8 cellular contexts compared by ENCODE assay signal in the genomic region with DNA sequence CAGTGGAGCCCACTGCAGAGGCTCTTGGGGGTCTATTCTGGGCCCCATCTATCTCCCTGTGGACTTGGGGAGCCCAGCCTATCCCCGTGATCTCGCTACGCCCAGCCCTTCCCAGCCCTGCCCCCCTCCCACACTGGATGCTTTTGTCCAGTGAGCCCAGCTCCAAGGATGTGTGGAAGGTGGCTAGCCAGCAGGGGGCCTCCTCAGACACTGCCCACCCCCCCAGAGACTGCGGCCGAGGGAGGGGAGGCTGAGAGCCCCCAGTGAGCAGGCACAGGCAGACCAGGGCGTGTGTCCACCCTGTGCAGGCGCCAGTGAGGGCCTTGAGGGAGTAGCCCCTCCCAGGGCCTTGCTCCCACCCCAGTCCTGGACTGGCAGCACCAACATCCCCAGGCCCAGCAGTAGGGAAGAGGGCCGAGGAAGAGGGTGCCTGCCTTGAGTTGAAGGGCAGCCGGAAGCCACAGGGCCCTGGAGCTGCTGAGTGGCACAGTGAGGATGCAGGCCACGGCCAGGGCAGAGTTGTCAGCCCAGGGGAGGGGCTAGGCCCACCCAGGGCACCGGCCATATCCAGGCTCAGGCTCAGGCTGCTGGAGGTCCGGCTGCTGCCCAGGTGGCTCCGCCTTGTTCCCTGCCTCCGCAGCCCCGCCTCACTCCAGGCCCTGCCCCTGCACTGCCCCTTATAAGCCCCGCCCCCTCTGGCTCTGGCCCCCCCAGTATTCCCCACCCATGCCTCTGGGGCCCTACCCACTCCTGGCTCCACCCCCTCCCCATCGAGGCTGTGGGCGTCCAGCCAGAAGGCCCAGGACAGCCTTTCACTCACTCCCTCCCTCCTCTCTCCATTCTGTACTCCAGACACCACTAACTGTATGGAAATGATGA. TPM values are rescaled to one million over a fixed set of nuclear protein-coding genes. Genes with fewer than 3 reads are reported as not detected.
DNase-seq lines count a peak whose midpoint lies in the region; ATAC-seq, FAIRE-seq and TF ChIP-seq lines count a peak whose summit lies in the region.

No MANE protein-coding gene starts in this region.

- H3K36me3 ChIP-seq in A673 (ENCODE audit: insufficient read depth, low read length, poor library complexity, severe bottlenecking) (no peaks in the 10 kb centered on the region), Karpas-422 (ENCODE audit: insufficient read depth, low read length) (no peaks in the 10 kb centered on the region), K562 (ENCODE audit: control insufficient read depth, insufficient read depth, low read length) (no peaks in the 10 kb centered on the region)

- no peak overlapping the region for H3K4me2 ChIP-seq in Karpas-422 (ENCODE audit: low read depth, low read length, poor library complexity, severe bottlenecking)
- H3K4me2 ChIP-seq in K562 (ENCODE audit: insufficient read depth, low read length), result no peak overlapping the region

- POLR2A ChIA-PET in A673 (lab: Charles Lee; ENCODE audit: low non-redundant PET) (no interaction called here), K562 (lab: Yijun Ruan, JAX) (no interaction called here)

- H4K20me1 ChIP-seq in Karpas-422 (ENCODE audit: insufficient read depth, low read depth, low read length) (peaks cover 9% of the 10 kb centered on the region; the same call in 1 of the 2 replicates), K562 (replicated peaks; ENCODE audit: control insufficient read depth, insufficient read depth, low read length) (peaks cover 19% of the 10 kb centered on the region)

- H2AFZ ChIP-seq in Karpas-422 (ENCODE audit: low read length), result no peak overlapping the region
- H2AFZ ChIP-seq in K562 (ENCODE audit: low read depth, low read length), result no peak overlapping the region

- TF ChIP-seq POLR2A in K562 (conservative IDR thresholded peaks at IDR 0.05), result no peak

- H3K4me3 ChIP-seq in A673 (ENCODE audit: low read depth, low read length, poor library complexity, severe bottlenecking) (no peak overlapping the region), Karpas-422 (ENCODE audit: low read length) (no peak overlapping the region), K562 (no peak overlapping the region)

- intact Hi-C loops in A673 (cut with micrococcal nuclease; ENCODE audit: unreplicated experiment) (no loop called here), K562 (cut with micrococcal nuclease) (loop anchor here (10.0 kb wide), 1 partner anchor 116 kb away; the partner anchor contains the start of gene DUSP8)

- 7% methylated on average over 7 of the region's 18 CpGs for WGBS in K562 (ENCODE audit: insufficient coverage, low coverage, missing lambda C conversion rate)

- CTCF ChIA-PET in A673 (lab: Charles Lee), result no interaction called here
- CTCF ChIA-PET in K562 (lab: Yijun Ruan, JAX; ENCODE audit: low intra/inter-chr PET ratio), result interaction anchor here (0.5 to 0.7 kb wide), 2 partner anchors 929 to 1118 kb away, joined by 3 read pairs; no protein-coding TSS in a partner anchor

- in situ Hi-C loops in K562 (cut with MboI), result no loop called here

- H3K9me3 ChIP-seq in A673 (ENCODE audit: low read depth, low read length, poor library complexity, severe bottlenecking), result no peaks in the 10 kb centered on the region
- H3K9me3 ChIP-seq in Karpas-422 (ENCODE audit: low read length), result no peaks in the 10 kb centered on the region
- H3K9me3 ChIP-seq in K562 (replicated peaks; ENCODE audit: control insufficient read depth, insufficient read depth, low read depth, low read length), result no peaks in the 10 kb centered on the region

- no peak; the same call in 1 of the 2 replicates for TF ChIP-seq CTCF in A673 (conservative IDR thresholded peaks at IDR 0.05; ENCODE audit: low read depth, low read length)
- peak in 2 of 3 experiments; percentile 15 to 30; a peak in 3 of 6 replicates for TF ChIP-seq CTCF in K562 (IDR thresholded peaks at IDR 0.05 in 2 of 3, conservative IDR thresholded peaks at IDR 0.05 in 1 of 3; ENCODE audit: insufficient read depth in 2 of 3, low read depth in 1 of 3, low read length in 3 of 3)

- H3K27me3 ChIP-seq in A673 (replicated peaks; ENCODE audit: insufficient read depth, low read depth, low read length, poor library complexity) (no peaks in the 10 kb centered on the region), Karpas-422 (ENCODE audit: low read length) (no peaks in the 10 kb centered on the region), K562 (ENCODE audit: control insufficient read depth in 2 of 2, insufficient read depth in 2 of 2, low read length in 2 of 2) (peaks cover 0 to 16% of the 10 kb centered on the region in 2 experiments; a peak in 2 of 5 replicates)

- H3K79me2 ChIP-seq in Karpas-422 (ENCODE audit: low read length), result no peaks in the 10 kb centered on the region
- H3K79me2 ChIP-seq in K562 (ENCODE audit: control insufficient read depth, insufficient read depth, low read length), result no peaks in the 10 kb centered on the region

- H3K27ac ChIP-seq in A673 (ENCODE audit: low read depth, low read length, poor library complexity, severe bottlenecking) (no peak overlapping the region), Karpas-422 (ENCODE audit: low read length) (no peak overlapping the region), K562 (ENCODE audit: extremely low read depth, low read depth, low read length) (no peak overlapping the region)

- DNase-seq in A673 (ENCODE audit: low spot score) (peak; percentile 37), Karpas-422 (peak; percentile 57), K562 (ENCODE audit: extremely low read depth in 1 of 4, low spot score in 3 of 4) (peak; percentile 72 to 89 (median 87)), left lobe of liver (ENCODE audit: low spot score) (no peak), DMS153 treated with DMSO at 0.1 percent for 48 hours (lab: John Stamatoyannopoulos, UW; ENCODE audit: unreplicated experiment) (no peak), SHP77 (lab: John Stamatoyannopoulos, UW) (no peak)

- no peak for TF ChIP-seq EP300 in K562 (IDR thresholded peaks at IDR 0.05; ENCODE audit: low read length)

- no peaks in the 10 kb centered on the region for H3K9me2 ChIP-seq in Karpas-422 (replicated peaks; ENCODE audit: insufficient read depth, low read length)

- ATAC-seq in K562, result peak; percentile 92
- ATAC-seq in left lobe of liver, result peak; percentile 36
- no peak for ATAC-seq in GM21529 (IDR thresholded peaks at IDR 0.05; ENCODE audit: unreplicated experiment)
- no peak for ATAC-seq in HG02852 (IDR thresholded peaks at IDR 0.05; ENCODE audit: unreplicated experiment)

- BruUV-seq in A673 (replicated peaks; lab: Mats Ljungman, UMichigan) (no TSS peak), K562 (replicated peaks; lab: Mats Ljungman, UMichigan) (no TSS peak)

- no peaks in the 10 kb centered on the region for H3K9me1 ChIP-seq in K562 (ENCODE audit: control insufficient read depth, insufficient read depth, low read length)

- FAIRE-seq in K562 (lab: Jason Lieb, UNC), result no peak

- H3K9ac ChIP-seq in Karpas-422 (ENCODE audit: low read length) (no peak overlapping the region), K562 (ENCODE audit: insufficient read depth in 1 of 2, low read depth in 2 of 2, low read length in 2 of 2) (no peak overlapping the region)

- peak in 1 of 2 experiments; percentile 27; a peak in 1 of 4 replicates for TF ChIP-seq RAD21 in K562 (CRISPR knock-in tag; conservative IDR thresholded peaks at IDR 0.05 in 1 of 2, IDR thresholded peaks at IDR 0.05 in 1 of 2)

- H3K4me1 ChIP-seq in A673 (ENCODE audit: insufficient read depth, low read length, poor library complexity, severe bottlenecking), result no peaks in the 10 kb centered on the region
- H3K4me1 ChIP-seq in Karpas-422 (ENCODE audit: low read length), result no peaks in the 10 kb centered on the region
- peaks cover 0 to 76% of the 10 kb centered on the region in 2 experiments; a peak in 2 of 5 replicates for H3K4me1 ChIP-seq in K562 (replicated peaks in 1 of 2; ENCODE audit: control insufficient read depth in 2 of 2, insufficient read depth in 2 of 2, low read length in 2 of 2)

TF ChIP-seq in K562, 482 proteins besides CTCF, POLR2A, EP300 and RAD21 (continues in another document):
- TF ChIP-seq TCF7 (IDR thresholded peaks at IDR 0.05; ENCODE audit: borderline replicate concordance), result no peak
- no peak for TF ChIP-seq BRF2 (IDR thresholded peaks at IDR 0.05; ENCODE audit: borderline replicate concordance, insufficient read depth, insufficient read length)
- TF ChIP-seq NFIC (IDR thresholded peaks at IDR 0.05), result peak; percentile 47
- TF ChIP-seq PRMT5 (CRISPR knock-in tag; IDR thresholded peaks at IDR 0.05), result no peak
- TF ChIP-seq SMARCE1 (IDR thresholded peaks at IDR 0.05), result no peak
- TF ChIP-seq SLC30A9 (CRISPR knock-in tag; IDR thresholded peaks at IDR 0.05), result no peak
- TF ChIP-seq FOXP1 (CRISPR knock-in tag; IDR thresholded peaks at IDR 0.05), result no peak
- TF ChIP-seq CC2D1A (IDR thresholded peaks at IDR 0.05), result no peak

RNA-seq across cellular contexts. Expression of gene MOB2, which starts 28.0 kb away (rescaled TPM):
- total RNA-seq in A673 (2021) (14.5 and 14.7 TPM in 2 replicates), K562 (2014; rRNA removed) (18.9 and 19.1 TPM in 2 replicates), K562 (2014; rRNA removed; fragmentation: Illumina TruSeq; extraction: Trizol) (9.0 and 16.7 TPM in 2 replicates), K562 (2015; rRNA removed; fragmentation: Illumina TruSeq; extraction: Trizol) (18.9 and 19.2 TPM in 2 replicates), K562 (2021) (23.6 and 24.9 TPM in 2 replicates), left lobe of liver (12.6 TPM)
- total RNA-seq in Karpas-422 (2014; rRNA removed; shearing (Covaris generic); ENCODE audit: low replicate concordance), result 8.8 and 17.2 TPM in 2 replicates
- 14.8 and 29.8 TPM in 2 replicates for total RNA-seq in K562 (2011; cell fraction: chromatin; rRNA removed; ENCODE audit: low replicate concordance)
- total RNA-seq in K562 (2011; cell fraction: nucleolus; rRNA removed), result 29.5 and 31.0 TPM in 2 replicates
- total RNA-seq in K562 (2011; cell fraction: nucleoplasm; rRNA removed), result 17.6 and 19.9 TPM in 2 replicates
- polyA plus RNA-seq in K562 (2011; rRNA removed) (30.4 and 33.3 TPM in 2 replicates), K562 (2014; fragmentation: Illumina TruSeq; extraction: Trizol) (36.8 and 46.3 TPM in 2 replicates), K562 (2014; fragmentation: Nextera tagmentation; extraction: Ambion mirVana) (under 1 TPM; 0.17 to 0.41 TPM), K562 (2014; rRNA removed) (24.3 and 27.5 TPM in 2 replicates)
- 32.0 and 48.0 TPM in 2 replicates for polyA plus RNA-seq in K562 (2011; cell fraction: cytosol; rRNA removed)
- polyA plus RNA-seq in K562 (2011; cell fraction: nucleus; rRNA removed), result 38.7 and 62.4 TPM in 2 replicates
- polyA plus RNA-seq in K562 (2012), result 19.2 and 26.7 TPM in 2 replicates
- 16.6 and 22.5 TPM in 2 replicates for polyA minus RNA-seq in K562 (2011; rRNA and poly(A)+ RNA removed)
- polyA minus RNA-seq in K562 (2011; cell fraction: cytosol; rRNA and poly(A)+ RNA removed), result 10.3 and 13.7 TPM in 2 replicates
- 7.5 and 12.7 TPM in 2 replicates for polyA minus RNA-seq in K562 (2011; cell fraction: nucleus; rRNA and poly(A)+ RNA removed)

Comparison
In these comparisons a context has a peak if more than half of its experiments do, and no peak if none do; other contexts are left out.
1. DNase-seq: peak in A673 (single experiment), Karpas-422 (single experiment) and K562 (4 of 4); none in left lobe of liver (single experiment), DMS153 treated with DMSO at 0.1 percent for 48 hours (single experiment) and SHP77 (0 of 2).
2. ATAC-seq: peak in K562 (single experiment) and left lobe of liver (single experiment); none in GM21529 (single experiment) and HG02852 (single experiment).